ENCODE assay signal across 9 cellular contexts in the genomic region with DNA sequence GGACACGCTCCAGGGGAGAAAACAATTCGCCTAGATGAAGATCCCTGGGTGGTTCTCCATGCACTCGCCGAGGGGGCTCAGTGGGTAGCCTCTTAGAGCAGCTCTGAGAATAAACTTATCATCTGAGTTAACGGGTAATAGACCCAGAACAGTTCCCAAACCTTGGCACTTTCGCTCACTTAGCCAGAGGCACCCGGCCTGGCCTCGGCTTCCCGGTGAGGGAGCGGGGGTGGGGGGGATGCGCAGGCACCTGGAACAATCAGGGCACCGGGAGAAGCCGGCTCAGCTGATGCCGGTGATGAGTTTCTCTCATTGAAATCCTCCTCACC. TPM values are rescaled to one million over a fixed set of nuclear protein-coding genes. Genes with fewer than 3 reads are reported as not detected.
DNase-seq lines count a peak whose midpoint lies in the region; ATAC-seq and TF ChIP-seq lines count a peak whose summit lies in the region.
"Had no signal": no experiment of that assay in that cellular context is flagged by ENCODE, and none has a peak within 500 bp of the region (broad histone marks: within the 10 kb centered on the region; RNA-seq: fewer than 3 reads in every experiment).

No MANE protein-coding gene starts in this region.

- POLR2A ChIA-PET in activated CD4-positive, alpha-beta memory T cell treated with anti-CD3 and anti-CD28 coated beads for 36 hours (lab: Charles Lee), result no interaction called here

- H4K20me1 ChIP-seq in GM23248 (ENCODE audit: insufficient read depth) (no peaks in the 10 kb centered on the region), smooth muscle cell (ENCODE audit: low read depth) (no peaks in the 10 kb centered on the region)

- no peaks in the 10 kb centered on the region for H3K9me3 Mint-ChIP-seq in activated CD4-positive, alpha-beta memory T cell treated with anti-CD3 and anti-CD28 coated beads for 36 hours

- H3K9me3 ChIP-seq in GM23248 (ENCODE audit: low read depth), result no peaks in the 10 kb centered on the region
- no peaks in the 10 kb centered on the region for H3K9me3 ChIP-seq in iPS-15b (ENCODE audit: control insufficient read depth, insufficient read depth, low read length)
- no peaks in the 10 kb centered on the region for H3K9me3 ChIP-seq in smooth muscle cell (replicated peaks; ENCODE audit: low read depth)

- H3K4me1 ChIP-seq in GM23248 (ENCODE audit: insufficient read depth) (no peaks in the 10 kb centered on the region), iPS-15b (ENCODE audit: control insufficient read depth, insufficient read depth, low read length) (peaks cover 6% of the 10 kb centered on the region), smooth muscle cell (ENCODE audit: low read depth) (no peaks in the 10 kb centered on the region)

- 41 to 47% methylated on average over 11 to 14 of the region's 14 CpGs for WGBS in GM23248 (ENCODE audit: low coverage in 1 of 2, low lambda C conversion rate in 2 of 2, missing lambda C conversion rate in 2 of 2), 2 experiments
- 12% methylated on average over 14 of the region's 14 CpGs for whole genome bisulfite sequencing in smooth muscle cell (ENCODE audit: low lambda C conversion rate)

- ATAC-seq in HG02840 (IDR thresholded peaks at IDR 0.05; ENCODE audit: low FRiP score, unreplicated experiment), result no peak

- in situ Hi-C loops in GM23248 (cut with MboI), result no loop called here

- H3F3A ChIP-seq in GM23248 (ENCODE audit: insufficient read depth), result peaks cover 6% of the 10 kb centered on the region; the same call in 1 of the 2 replicates
- no peaks in the 10 kb centered on the region for H3F3A ChIP-seq in smooth muscle cell (ENCODE audit: low read depth)

- H3K9me2 ChIP-seq in GM23248 (ENCODE audit: insufficient read depth), result no peaks in the 10 kb centered on the region

- CTCF ChIA-PET in activated CD4-positive, alpha-beta memory T cell treated with anti-CD3 and anti-CD28 coated beads for 36 hours (lab: Charles Lee), result no interaction called here

- H3K27ac ChIP-seq in GM23248, result no peak overlapping the region
- H3K27ac ChIP-seq in smooth muscle cell (ENCODE audit: low read depth), result no peak overlapping the region

- H3K79me2 ChIP-seq in GM23248 (ENCODE audit: insufficient read depth) (no peaks in the 10 kb centered on the region), smooth muscle cell (ENCODE audit: low read depth) (no peaks in the 10 kb centered on the region)

- H3K27ac Mint-ChIP-seq in activated CD4-positive, alpha-beta memory T cell treated with anti-CD3 and anti-CD28 coated beads for 36 hours, result no peak overlapping the region

- peak overlapping the region; percentile 47; the same call in 1 of the 2 replicates for H3K4me3 ChIP-seq in GM23248
- peak overlapping the region; percentile 43 for H3K4me3 ChIP-seq in iPS-15b (ENCODE audit: low read depth, low read length)
- H3K4me3 ChIP-seq in smooth muscle cell, result peak overlapping the region; percentile 35

- H3K9ac ChIP-seq in GM23248 (no peak overlapping the region), iPS-15b (ENCODE audit: low read depth, low read length) (no peak overlapping the region), smooth muscle cell (ENCODE audit: low read depth) (no peak overlapping the region)

- TF ChIP-seq CTCF in smooth muscle cell (IDR thresholded peaks at IDR 0.05; ENCODE audit: borderline replicate concordance, insufficient read depth, poor library complexity, severe bottlenecking), result no peak

- H3K36me3 ChIP-seq in GM23248 (ENCODE audit: low read depth), result no peaks in the 10 kb centered on the region
- H3K36me3 ChIP-seq in iPS-15b (ENCODE audit: control insufficient read depth, insufficient read depth, low read length), result no peaks in the 10 kb centered on the region
- H3K36me3 ChIP-seq in smooth muscle cell (ENCODE audit: low read depth), result no peaks in the 10 kb centered on the region

- peaks cover 69% of the 10 kb centered on the region for H3K27me3 ChIP-seq in GM23248 (replicated peaks; ENCODE audit: insufficient read depth)
- peaks cover 79% of the 10 kb centered on the region for H3K27me3 ChIP-seq in iPS-15b (ENCODE audit: control insufficient read depth, insufficient read depth, low read length)
- peaks cover 95% of the 10 kb centered on the region for H3K27me3 ChIP-seq in smooth muscle cell (ENCODE audit: low read depth)

- peaks cover 2% of the 10 kb centered on the region for H3K4me1 Mint-ChIP-seq in activated CD4-positive, alpha-beta memory T cell treated with anti-CD3 and anti-CD28 coated beads for 36 hours (ENCODE audit: low read depth)

- peak overlapping the region; percentile 35 for H3K4me3 Mint-ChIP-seq in activated CD4-positive, alpha-beta memory T cell treated with anti-CD3 and anti-CD28 coated beads for 36 hours

- H3K4me2 ChIP-seq in GM23248 (ENCODE audit: unreplicated experiment) (no peak overlapping the region), smooth muscle cell (peak overlapping the region; percentile 82)

- DNase-seq in GM23248 (no peak), smooth muscle cell (lab: John Stamatoyannopoulos, UW; ENCODE audit: unreplicated experiment) (no peak), DMS53 (lab: John Stamatoyannopoulos, UW) (no peak), iPS-NIHi11 (ENCODE audit: low spot score) (no peak)
- DNase-seq in activated CD4-positive, alpha-beta memory T cell treated with anti-CD3 and anti-CD28 coated beads for 36 hours, result no peak
- DNase-seq: NCI-H2171, SIG-M5 had no signal

- H3K27me3 Mint-ChIP-seq in activated CD4-positive, alpha-beta memory T cell treated with anti-CD3 and anti-CD28 coated beads for 36 hours, result peaks cover 51% of the 10 kb centered on the region

- intact Hi-C loops in activated CD4-positive, alpha-beta memory T cell treated with anti-CD3 and anti-CD28 coated beads for 36 hours (cut with micrococcal nuclease), result loop anchor here (10.0 kb wide), 1 partner anchor 55 kb away; no protein-coding TSS in a partner anchor

- peak overlapping the region; percentile 60 for H2AFZ ChIP-seq in GM23248
- H2AFZ ChIP-seq in smooth muscle cell (ENCODE audit: low read depth), result no peak overlapping the region

- no peaks in the 10 kb centered on the region for H3K36me3 Mint-ChIP-seq in activated CD4-positive, alpha-beta memory T cell treated with anti-CD3 and anti-CD28 coated beads for 36 hours

RNA-seq across cellular contexts. Expression of a gene that starts 0.4 kb away (rescaled TPM):
- not detected in 2 replicates for total RNA-seq in GM23248 (2014; rRNA removed; shearing (Covaris generic))
- polyA plus RNA-seq in GM23248 (2016; fragmentation: Nextera tagmentation; extraction: Ambion mirVana) (not detected in 2 replicates), smooth muscle cell (0.15 TPM in 1 of 2 replicates, not detected in the other)
- total RNA-seq in activated CD4-positive, alpha-beta memory T cell treated with anti-CD3 and anti-CD28 coated beads for 36 hours, result not detected
- total RNA-seq in smooth muscle cell, result not detected in 2 replicates

RNA-seq across cellular contexts. Expression of a gene that starts 6.5 kb away (rescaled TPM):
- not detected in 2 replicates for total RNA-seq in GM23248 (2014; rRNA removed; shearing (Covaris generic))
- polyA plus RNA-seq in GM23248 (2016; fragmentation: Nextera tagmentation; extraction: Ambion mirVana) (not detected in 2 replicates), smooth muscle cell (0.08 TPM in 1 of 2 replicates, not detected in the other)
- not detected for total RNA-seq in activated CD4-positive, alpha-beta memory T cell treated with anti-CD3 and anti-CD28 coated beads for 36 hours
- total RNA-seq in smooth muscle cell, result 0.67 TPM in 1 of 2 replicates, not detected in the other
